Comparison of ENCODE assay signal across 1 cellular context in the genomic region with DNA sequence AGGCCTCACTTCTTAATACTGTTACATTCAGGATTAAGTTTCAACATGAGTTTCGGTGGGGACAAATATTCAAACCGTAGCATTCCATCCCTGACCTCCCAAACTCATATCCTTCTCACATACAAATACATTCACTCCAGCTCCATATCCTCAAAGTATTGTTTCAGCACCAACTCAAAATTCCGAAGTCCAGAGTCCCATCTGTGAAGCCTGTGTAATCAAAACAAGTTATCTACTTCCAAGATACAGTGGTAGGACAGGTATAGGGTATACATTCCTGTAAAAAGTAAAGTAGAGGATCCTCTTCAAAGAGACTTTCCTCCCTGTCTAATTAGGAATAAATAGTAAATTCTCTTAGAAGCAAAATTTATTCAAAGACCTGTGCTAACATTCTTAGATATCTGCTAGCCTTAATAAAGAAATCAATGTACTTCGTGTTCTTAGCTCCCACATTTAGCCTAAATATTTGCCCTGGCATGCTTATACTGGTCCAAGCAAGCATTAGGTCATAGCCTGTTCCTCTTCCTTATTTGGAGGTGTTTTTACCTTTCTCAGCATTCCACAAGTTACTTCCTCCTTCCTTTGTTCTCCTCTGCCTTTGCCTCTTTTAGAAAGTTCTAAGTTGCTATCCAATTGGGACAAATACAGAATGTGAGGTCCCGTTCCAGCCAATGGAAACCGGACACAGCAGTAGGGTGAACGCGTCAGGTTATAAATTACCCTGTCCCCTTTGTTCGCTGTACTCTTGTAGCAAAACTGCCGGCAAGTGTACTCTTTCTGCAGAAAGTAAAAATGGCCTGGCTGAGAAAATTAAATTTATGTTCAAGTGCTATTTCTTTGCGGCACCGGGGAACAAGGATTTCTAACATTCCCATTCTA.
TF ChIP-seq lines count a peak whose summit lies in the region.

No MANE protein-coding gene starts in this region.

TF ChIP-seq in HepG2, 621 proteins besides CTCF, POLR2A, EP300 and RAD21:
- peak; percentile 54 for TF ChIP-seq HNF4A (CRISPR knock-in tag; IDR thresholded peaks at IDR 0.05)
